ENCODE assay signal across 16 cellular contexts in the genomic region with DNA sequence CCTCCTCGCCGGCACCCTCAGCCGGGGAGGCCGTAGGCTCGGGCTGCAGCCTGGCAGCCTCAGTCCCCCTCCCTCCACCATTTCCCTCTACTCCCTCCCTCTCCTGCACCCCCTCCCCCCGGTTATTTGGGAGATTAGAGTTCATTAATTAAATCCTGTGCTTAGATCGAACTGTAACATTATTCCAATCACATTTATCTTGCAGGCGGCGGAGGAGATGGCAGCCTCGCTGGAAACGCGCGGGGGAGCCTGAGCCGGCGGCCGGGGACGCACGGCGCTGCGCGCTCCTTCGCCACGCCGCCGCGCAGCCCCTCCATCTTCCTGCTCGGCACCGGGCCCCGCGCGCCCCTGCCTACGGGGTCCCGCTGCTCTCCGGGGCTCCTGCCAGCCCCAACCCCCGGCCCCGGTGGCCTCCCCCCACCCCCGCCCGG. TPM values are rescaled to one million over a fixed set of nuclear protein-coding genes. Genes with fewer than 3 reads are reported as not detected.
A peak's percentile ranks its signal among the peaks of the same experiment; 100 is the strongest.
DNase-seq lines count a peak whose midpoint lies in the region; ATAC-seq and TF ChIP-seq lines count a peak whose summit lies in the region.
"Had no signal": no experiment of that assay in that cellular context is flagged by ENCODE, and none has a peak within 500 bp of the region (broad histone marks: within the 10 kb centered on the region; RNA-seq: fewer than 3 reads in every experiment).

A gene with protein sequence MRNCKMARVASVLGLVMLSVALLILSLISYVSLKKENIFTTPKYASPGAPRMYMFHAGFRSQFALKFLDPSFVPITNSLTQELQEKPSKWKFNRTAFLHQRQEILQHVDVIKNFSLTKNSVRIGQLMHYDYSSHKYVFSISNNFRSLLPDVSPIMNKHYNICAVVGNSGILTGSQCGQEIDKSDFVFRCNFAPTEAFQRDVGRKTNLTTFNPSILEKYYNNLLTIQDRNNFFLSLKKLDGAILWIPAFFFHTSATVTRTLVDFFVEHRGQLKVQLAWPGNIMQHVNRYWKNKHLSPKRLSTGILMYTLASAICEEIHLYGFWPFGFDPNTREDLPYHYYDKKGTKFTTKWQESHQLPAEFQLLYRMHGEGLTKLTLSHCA (plus strand): TSS at position 287 of the 431 bp plus-strand sequence. CDS start 290 bp downstream, outside the sequence.

- H2AFZ ChIP-seq in hepatocyte = no peak within 1 kb of the TSS

- no peaks in the 10 kb centered on the region for H4K20me1 ChIP-seq in hepatocyte (ENCODE audit: insufficient read depth, poor library complexity, severe bottlenecking)

- no peak within 1 kb of the TSS for H3K27ac ChIP-seq in hepatocyte
- H3K27ac ChIP-seq: breast epithelium, RWPE1 had no signal

- no peaks in the 10 kb centered on the region for H3K9me3 ChIP-seq in hepatocyte (ENCODE audit: low read depth)
- H3K9me3 ChIP-seq: HAP-1 had no signal

- H3K4me1 ChIP-seq in hepatocyte (ENCODE audit: insufficient read depth) = no peaks in the 10 kb centered on the region
- H3K4me1 ChIP-seq: breast epithelium, HAP-1 had no signal

- TF ChIP-seq CTCF in hepatocyte (IDR thresholded peaks at IDR 0.05; ENCODE audit: poor library complexity) = no peak

- no peaks in the 10 kb centered on the region for H3K36me3 ChIP-seq in hepatocyte (replicated peaks; ENCODE audit: insufficient read depth, low read depth)
- H3K36me3 ChIP-seq: breast epithelium, HAP-1 had no signal

- no peaks in the 10 kb centered on the region for H3K9me2 ChIP-seq in hepatocyte (replicated peaks; ENCODE audit: insufficient read depth)

- no peaks in the 10 kb centered on the region for H3K79me2 ChIP-seq in hepatocyte

- 0% methylated on average over 12 of the region's 38 CpGs for WGBS in hepatocyte (ENCODE audit: low lambda C conversion rate, missing lambda C conversion rate)

- no peak for ATAC-seq in HG03280 (IDR thresholded peaks at IDR 0.05; ENCODE audit: unreplicated experiment)
- ATAC-seq: esophagus mucosa had no signal

- peaks cover 81% of the 10 kb centered on the region for H3K27me3 ChIP-seq in hepatocyte

- H3K4me2 ChIP-seq in hepatocyte = peak within 1 kb of the TSS; percentile 83

- no peak within 1 kb of the TSS for H3K4me3 ChIP-seq in hepatocyte
- H3K4me3 ChIP-seq: breast epithelium, HAP-1 had no signal

- DNase-seq in NCI-H1694 treated with DMSO at 0.1 percent for 48 hours (lab: John Stamatoyannopoulos, UW) = peak; percentile 39
- DNase-seq in NCI-H1694 (lab: John Stamatoyannopoulos, UW) = no peak
- DNase-seq in NCI-H345 treated with DMSO at 0.1 percent for 48 hours (lab: John Stamatoyannopoulos, UW; ENCODE audit: unreplicated experiment) = peak; percentile 27
- DNase-seq in hepatocyte (ENCODE audit: low spot score) = no peak
- peak; percentile 44 for DNase-seq in retina
- DNase-seq in stimulated activated CD4-positive, alpha-beta T cell treated with anti-CD3 and anti-CD28 coated beads, Interleukin-15, amount 100 ng/mL, for 24 hours = no peak
- DNase-seq in activated CD8-positive, alpha-beta memory T cell treated with anti-CD3 and anti-CD28 coated beads for 24 hours = no peak
- DNase-seq: activated CD4-positive, alpha-beta memory T cell treated with anti-CD3 and anti-CD28 coated beads, Interleukin-2, amount 10 ng/mL, durations not matched to agents 7 days and 5 days; activated effector memory CD4-positive, alpha-beta T cell treated with anti-CD3 and anti-CD28 coated beads, Interleukin-2, amount 50 U/mL, for 16 hours; NCI-H226; T-helper 9 cell had no signal

RNA-seq across cellular contexts. Expression of the gene that starts here (rescaled TPM):
- total RNA-seq in hepatocyte = 0.03 and 0.04 TPM in 2 replicates
- polyA plus RNA-seq in hepatocyte = not detected in 2 replicates
- total RNA-seq: activated CD4-positive, alpha-beta memory T cell treated with anti-CD3 and anti-CD28 coated beads, Interleukin-2, amount 10 ng/mL, durations not matched to agents 7 days and 5 days; breast epithelium; esophagus mucosa had no signal

Comparison
In these comparisons a context has a peak if more than half of its experiments do, and no peak if none do; other contexts are left out.
1. DNase-seq: peak in NCI-H1694 treated with DMSO at 0.1 percent for 48 hours (single experiment), NCI-H345 treated with DMSO at 0.1 percent for 48 hours (single experiment) and retina (single experiment); none in NCI-H1694 (single experiment), hepatocyte (single experiment), stimulated activated CD4-positive, alpha-beta T cell treated with anti-CD3 and anti-CD28 coated beads, Interleukin-15, amount 100 ng/mL, for 24 hours (single experiment) and activated CD8-positive, alpha-beta memory T cell treated with anti-CD3 and anti-CD28 coated beads for 24 hours (single experiment).